In the genomic region with DNA sequence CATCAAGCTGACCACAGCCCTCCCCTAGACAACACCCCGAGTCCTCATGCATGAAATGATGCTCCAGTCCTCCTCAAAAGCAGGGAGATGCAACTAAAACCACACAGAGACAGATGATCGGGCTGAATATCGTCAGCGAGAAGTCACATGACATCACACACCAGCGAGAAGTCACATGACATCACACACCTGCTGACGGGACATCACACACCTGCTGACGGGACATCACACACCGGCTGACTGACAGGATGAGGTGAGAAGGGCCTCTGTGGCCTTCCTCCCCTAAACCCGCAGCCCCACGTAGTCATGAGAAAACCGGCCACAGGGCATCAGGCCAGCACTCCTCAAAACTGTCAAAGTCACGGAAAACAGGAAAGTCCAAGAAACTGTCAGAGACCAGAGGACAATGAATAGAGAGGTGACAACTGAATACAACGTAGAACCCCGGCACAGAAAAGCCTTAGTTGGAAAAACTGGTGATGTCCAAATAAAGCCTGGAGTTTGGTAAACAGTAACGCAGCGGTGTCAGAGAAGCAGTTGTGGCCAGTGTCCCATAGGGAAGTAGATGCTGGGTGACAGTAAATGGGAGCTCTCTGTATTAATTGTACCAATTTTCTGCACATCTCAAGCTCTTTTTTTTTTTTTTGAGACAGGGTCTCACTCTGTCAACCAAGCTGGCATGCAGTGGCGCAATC, we compare ENCODE assay signal across 12 cellular contexts. TPM values are rescaled to one million over a fixed set of nuclear protein-coding genes. Genes with fewer than 3 reads are reported as not detected.
A peak's percentile ranks its signal among the peaks of the same experiment; 100 is the strongest.
DNase-seq lines count a peak whose midpoint lies in the region; ATAC-seq and TF ChIP-seq lines count a peak whose summit lies in the region.
"Had no signal": no experiment of that assay in that cellular context is flagged by ENCODE, and none has a peak within 500 bp of the region (broad histone marks: within the 10 kb centered on the region; RNA-seq: fewer than 3 reads in every experiment).

No MANE protein-coding gene starts in this region.

- peak; percentile 58 to 82 (median 72) for DNase-seq in stimulated activated naive CD4-positive, alpha-beta T cell (lab: John Stamatoyannopoulos, UW)
- DNase-seq in stimulated activated naive CD4-positive, alpha-beta T cell treated with Interleukin-2 at 50 U/mL for 16 hours (lab: John Stamatoyannopoulos, UW), result no peak
- peak; percentile 21 for DNase-seq in activated T-helper 1 cell treated with anti-CD3 and anti-CD28 coated beads, Interleukin-12 subunit alpha, Interleukin-12 subunit beta, Interleukin-2, Interleukin-4 antibody, amounts not matched to agents 30 ng/mL and 10 ng/mL and 1 ng/mL, durations not matched to agents 14 hours and 24 hours and 36 hours (ENCODE audit: low spot score)
- DNase-seq in right lobe of liver (no peak), GM13976 (ENCODE audit: low spot score) (no peak), DMS 273 treated with DMSO at 0.1 percent for 48 hours (lab: John Stamatoyannopoulos, UW) (no peak), DMS 273 (lab: John Stamatoyannopoulos, UW; ENCODE audit: unreplicated experiment) (no peak)
- DNase-seq: AML-193 had no signal

- no peaks in the 10 kb centered on the region for H3K4me1 ChIP-seq in right lobe of liver
- H3K4me1 ChIP-seq: prostate gland had no signal

- no peak for TF ChIP-seq POLR2A in right lobe of liver (IDR thresholded peaks at IDR 0.05)

- no peak overlapping the region for H3K4me3 ChIP-seq in right lobe of liver
- H3K4me3 ChIP-seq: prostate gland had no signal

- no peak for TF ChIP-seq CTCF in right lobe of liver (IDR thresholded peaks at IDR 0.05)
- TF ChIP-seq CTCF in GM13976 (IDR thresholded peaks at IDR 0.05; ENCODE audit: borderline replicate concordance, control extremely low read depth, extremely low read depth, insufficient read depth, missing control alignments), result no peak

- H3K36me3 Mint-ChIP-seq in activated T-helper 1 cell treated with anti-CD3 and anti-CD28 coated beads, Interleukin-12 subunit alpha, Interleukin-12 subunit beta, Interleukin-2, Interleukin-4 antibody, amounts not matched to agents 30 ng/mL and 10 ng/mL and 1 ng/mL, durations not matched to agents 14 hours and 24 hours and 36 hours (ENCODE audit: low read depth), result peaks cover 33% of the 10 kb centered on the region

- H3K4me1 Mint-ChIP-seq in activated T-helper 1 cell treated with anti-CD3 and anti-CD28 coated beads, Interleukin-12 subunit alpha, Interleukin-12 subunit beta, Interleukin-2, Interleukin-4 antibody, amounts not matched to agents 30 ng/mL and 10 ng/mL and 1 ng/mL, durations not matched to agents 14 hours and 24 hours and 36 hours (ENCODE audit: low read depth), result peaks cover 48% of the 10 kb centered on the region

- no peaks in the 10 kb centered on the region for H3K27me3 Mint-ChIP-seq in activated T-helper 1 cell treated with anti-CD3 and anti-CD28 coated beads, Interleukin-12 subunit alpha, Interleukin-12 subunit beta, Interleukin-2, Interleukin-4 antibody, amounts not matched to agents 30 ng/mL and 10 ng/mL and 1 ng/mL, durations not matched to agents 14 hours and 24 hours and 36 hours (ENCODE audit: insufficient read depth)

- 42% methylated on average over 10 of the region's 17 CpGs for WGBS in right lobe of liver (ENCODE audit: insufficient coverage, low coverage, low lambda C conversion rate, missing lambda C conversion rate)

- intact Hi-C loops in activated T-helper 1 cell treated with anti-CD3 and anti-CD28 coated beads, Interleukin-12 subunit alpha, Interleukin-12 subunit beta, Interleukin-2, Interleukin-4 antibody, amounts not matched to agents 30 ng/mL and 10 ng/mL and 1 ng/mL, durations not matched to agents 14 hours and 24 hours and 36 hours (cut with micrococcal nuclease), result no loop called here
- intact Hi-C loops in right lobe of liver (cut with DNase I), result no loop called here

- no peaks in the 10 kb centered on the region for H3K9me3 ChIP-seq in right lobe of liver
- H3K9me3 ChIP-seq: prostate gland had no signal

- no peaks in the 10 kb centered on the region for H3K27me3 ChIP-seq in right lobe of liver

- ATAC-seq in right lobe of liver, result peak; percentile 16 to 62 (median 47)
- no peak for ATAC-seq in HG03175 (IDR thresholded peaks at IDR 0.05; ENCODE audit: unreplicated experiment)

- peak overlapping the region; percentile 68 for H3K27ac Mint-ChIP-seq in activated T-helper 1 cell treated with anti-CD3 and anti-CD28 coated beads, Interleukin-12 subunit alpha, Interleukin-12 subunit beta, Interleukin-2, Interleukin-4 antibody, amounts not matched to agents 30 ng/mL and 10 ng/mL and 1 ng/mL, durations not matched to agents 14 hours and 24 hours and 36 hours
- H3K27ac Mint-ChIP-seq: dendritic cell treated with granulocyte-macrophage colony-stimulating factor and Interleukin-4, amounts not matched to agents 40 ng/mL and 50 ng/mL, for 4 days had no signal

- in situ Hi-C loops in GM13976 (cut with MboI; ENCODE audit: low sequenced_read_pairs, unreplicated experiment), result no loop called here

- H3K4me3 Mint-ChIP-seq in activated T-helper 1 cell treated with anti-CD3 and anti-CD28 coated beads, Interleukin-12 subunit alpha, Interleukin-12 subunit beta, Interleukin-2, Interleukin-4 antibody, amounts not matched to agents 30 ng/mL and 10 ng/mL and 1 ng/mL, durations not matched to agents 14 hours and 24 hours and 36 hours, result peak overlapping the region; percentile 2
- H3K4me3 Mint-ChIP-seq: dendritic cell treated with granulocyte-macrophage colony-stimulating factor and Interleukin-4, amounts not matched to agents 40 ng/mL and 50 ng/mL, for 4 days had no signal

- H3K36me3 ChIP-seq in right lobe of liver, result no peaks in the 10 kb centered on the region
- H3K36me3 ChIP-seq: prostate gland had no signal

- no peaks in the 10 kb centered on the region for H3K9me3 Mint-ChIP-seq in activated T-helper 1 cell treated with anti-CD3 and anti-CD28 coated beads, Interleukin-12 subunit alpha, Interleukin-12 subunit beta, Interleukin-2, Interleukin-4 antibody, amounts not matched to agents 30 ng/mL and 10 ng/mL and 1 ng/mL, durations not matched to agents 14 hours and 24 hours and 36 hours
- H3K9me3 Mint-ChIP-seq: dendritic cell treated with granulocyte-macrophage colony-stimulating factor and Interleukin-4, amounts not matched to agents 40 ng/mL and 50 ng/mL, for 4 days had no signal

- H3K27ac ChIP-seq in right lobe of liver, result no peak overlapping the region
- H3K27ac ChIP-seq: HL-60, prostate gland had no signal

RNA-seq across cellular contexts. Expression of a gene that starts 14.3 kb away (rescaled TPM):
- total RNA-seq in activated T-helper 1 cell treated with anti-CD3 and anti-CD28 coated beads, Interleukin-12 subunit alpha, Interleukin-12 subunit beta, Interleukin-2, Interleukin-4 antibody, amounts not matched to agents 30 ng/mL and 10 ng/mL and 1 ng/mL, durations not matched to agents 14 hours and 24 hours and 36 hours, result 197 and 199 TPM in 2 replicates
- 100 to 1,000 TPM in 1 of 6 experiments, 10 to 100 TPM in 5; 43.7 to 148 (median 59.1) TPM for total RNA-seq in right lobe of liver

Comparison
In these comparisons a context has a peak if more than half of its experiments do, and no peak if none do; other contexts are left out.
1. DNase-seq: peak in stimulated activated naive CD4-positive, alpha-beta T cell (6 of 6) and activated T-helper 1 cell treated with anti-CD3 and anti-CD28 coated beads, Interleukin-12 subunit alpha, Interleukin-12 subunit beta, Interleukin-2, Interleukin-4 antibody, amounts not matched to agents 30 ng/mL and 10 ng/mL and 1 ng/mL, durations not matched to agents 14 hours and 24 hours and 36 hours (single experiment); none in stimulated activated naive CD4-positive, alpha-beta T cell treated with Interleukin-2 at 50 U/mL for 16 hours (single experiment), right lobe of liver (0 of 3), GM13976 (single experiment), DMS 273 treated with DMSO at 0.1 percent for 48 hours (single experiment) and DMS 273 (single experiment).